Comparison of ENCODE assay signal across 19 cellular contexts in genomic region chr6:128238248-128238647, GRCh38.
"Had no signal": no experiment of that assay in that cellular context is flagged by ENCODE, and none has a peak within 500 bp of the region (broad histone marks: within the 10 kb centered on the region; RNA-seq: fewer than 3 reads in every experiment).

No MANE protein-coding gene starts in this region.

- H3K4me3 Mint-ChIP-seq: activated naive CD4-positive, alpha-beta T cell treated with anti-CD3 and anti-CD28 coated beads, Interleukin-2, amount 50 U/mL, for 24 hours; memory B cell; naive thymus-derived CD8-positive, alpha-beta T cell; T-helper 1 cell treated with Interleukin-12 subunit alpha and Interleukin-12 subunit beta and Interleukin-4 antibody, amounts not matched to agents 30 μg/mL and 1 μg/mL, for 36 hours had no signal

- H3K27me3 ChIP-seq: ascending aorta, breast epithelium, ovary, spleen, tibial nerve had no signal

- H3K9me3 Mint-ChIP-seq: activated naive CD4-positive, alpha-beta T cell treated with anti-CD3 and anti-CD28 coated beads, Interleukin-2, amount 50 U/mL, for 24 hours; memory B cell; naive thymus-derived CD8-positive, alpha-beta T cell; T-helper 1 cell treated with Interleukin-12 subunit alpha and Interleukin-12 subunit beta and Interleukin-4 antibody, amounts not matched to agents 30 μg/mL and 1 μg/mL, for 36 hours had no signal

- H3K36me3 Mint-ChIP-seq: activated naive CD4-positive, alpha-beta T cell treated with anti-CD3 and anti-CD28 coated beads, Interleukin-2, amount 50 U/mL, for 24 hours had no signal

- H3K36me3 ChIP-seq: ascending aorta, breast epithelium, ovary, spleen, tibial nerve had no signal

- H3K4me3 ChIP-seq: ascending aorta, breast epithelium, ovary, spleen, tibial nerve had no signal

- H3K27ac ChIP-seq: ascending aorta, breast epithelium, ovary, spleen, tibial nerve had no signal

- H3K9me3 ChIP-seq: ascending aorta, breast epithelium, ovary, spleen, tibial nerve had no signal

- ATAC-seq: left ventricle myocardium superior; naive thymus-derived CD8-positive, alpha-beta T cell had no signal

- H3K27ac Mint-ChIP-seq: activated naive CD4-positive, alpha-beta T cell treated with anti-CD3 and anti-CD28 coated beads, Interleukin-2, amount 50 U/mL, for 24 hours; memory B cell; T-helper 1 cell treated with Interleukin-12 subunit alpha and Interleukin-12 subunit beta and Interleukin-4 antibody, amounts not matched to agents 30 μg/mL and 1 μg/mL, for 36 hours had no signal

- H3K4me1 ChIP-seq: breast epithelium had no signal

- H3K27me3 Mint-ChIP-seq: activated naive CD4-positive, alpha-beta T cell treated with anti-CD3 and anti-CD28 coated beads, Interleukin-2, amount 50 U/mL, for 24 hours; memory B cell; naive thymus-derived CD8-positive, alpha-beta T cell had no signal

- FAIRE-seq: urothelium cell line had no signal

- DNase-seq: activated CD4-positive, alpha-beta T cell treated with anti-CD3 and anti-CD28 coated beads, Interleukin-2, amount 50 U/mL, for 1 hour; activated CD8-positive, alpha-beta memory T cell treated with anti-CD3 and anti-CD28 coated beads, Interleukin-2, amount 50 U/mL, for 48 hours; activated effector memory CD4-positive, alpha-beta T cell treated with Interleukin-2 at 50 U/mL for 16 hours; activated T-cell treated with anti-CD3 and anti-CD28 coated beads, Interleukin-2, amount 50 U/mL, for 48 hours; cerebellar nuclear complex; cortex of kidney; effector CD4-positive, alpha-beta T cell; left ventricle myocardium superior; naive thymus-derived CD8-positive, alpha-beta T cell; ovary; spleen; stimulated activated naive CD4-positive, alpha-beta T cell had no signal
